ENCODE assay signal across 9 cellular contexts in the genomic region with DNA sequence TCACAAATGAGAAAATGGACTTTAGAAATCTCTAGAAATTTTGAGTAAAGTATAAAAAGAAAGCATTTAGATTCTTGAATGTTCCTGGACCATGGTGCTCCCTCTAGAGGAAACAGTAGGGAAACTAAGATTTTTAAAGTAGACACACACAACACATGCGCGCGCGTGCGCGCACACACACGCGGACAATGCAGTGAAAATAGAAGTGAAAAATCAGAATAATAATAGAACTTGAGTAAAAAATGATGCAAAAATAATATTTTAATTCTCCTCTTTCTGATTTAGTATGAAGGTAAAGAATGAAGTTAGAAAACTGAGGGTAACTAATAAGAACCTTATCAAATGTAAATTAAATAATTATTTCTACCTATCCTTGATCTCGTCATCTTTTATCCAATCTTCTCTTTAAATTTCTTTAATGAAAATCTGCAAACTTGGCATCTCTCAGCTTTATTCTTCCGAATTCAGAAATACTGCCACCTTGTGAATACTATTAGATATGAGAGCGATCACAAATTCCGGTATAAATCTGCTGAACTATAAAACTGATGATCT.
DNase-seq lines count a peak whose midpoint lies in the region; ATAC-seq, FAIRE-seq and TF ChIP-seq lines count a peak whose summit lies in the region.
"Had no signal": no experiment of that assay in that cellular context is flagged by ENCODE, and none has a peak within 500 bp of the region (broad histone marks: within the 10 kb centered on the region; RNA-seq: fewer than 3 reads in every experiment).

No MANE protein-coding gene starts in this region.

- peak; percentile 55 for TF ChIP-seq CTCF in A549 (IDR thresholded peaks at IDR 0.05)

- H3K4me1 Mint-ChIP-seq in stimulated activated naive CD8-positive, alpha-beta T cell treated with anti-CD3 and anti-CD28 coated beads, Interleukin-15, amount 100 ng/mL, for 72 hours = no peaks in the 10 kb centered on the region

- H3K4me3 Mint-ChIP-seq in stimulated activated naive CD8-positive, alpha-beta T cell treated with anti-CD3 and anti-CD28 coated beads, Interleukin-15, amount 100 ng/mL, for 72 hours = no peak overlapping the region

- peak overlapping the region; percentile 60 for H3K9ac ChIP-seq in adipocyte (ENCODE audit: low read length)

- DNase-seq in A549 (ENCODE audit: low read depth in 1 of 2, low spot score in 1 of 2) (peak; percentile 3 to 38), H4 (ENCODE audit: low spot score) (peak; percentile 42), adipocyte (ENCODE audit: low read depth) (peak; percentile 69), inferior parietal cortex (ENCODE audit: extremely low spot score) (peak; percentile 46), NCI-H2107 (lab: John Stamatoyannopoulos, UW) (no peak), C1 segment of cervical spinal cord (lab: John Stamatoyannopoulos, UW) (no peak)
- DNase-seq in stimulated activated naive CD8-positive, alpha-beta T cell treated with anti-CD3 and anti-CD28 coated beads, Interleukin-15, amount 100 ng/mL, for 72 hours = no peak
- DNase-seq in activated CD4-positive, CD25-positive, alpha-beta regulatory T cell treated with anti-CD3 and anti-CD28 coated beads, Interleukin-2, amount 50 U/mL, for 72 hours = no peak
- DNase-seq: midbrain had no signal

- ATAC-seq in A549 = peak in 1 of 2 experiments; percentile 55; a peak in 1 of 6 replicates
- no peak for ATAC-seq in stimulated activated naive CD8-positive, alpha-beta T cell treated with anti-CD3 and anti-CD28 coated beads, Interleukin-15, amount 100 ng/mL, for 72 hours

- no peak overlapping the region for H3K4me3 ChIP-seq in A549
- H3K4me3 ChIP-seq in adipocyte (ENCODE audit: low read length) = peak overlapping the region; percentile 55

- no peak overlapping the region for H3K27ac ChIP-seq in A549

- POLR2A ChIA-PET in A549 (lab: Yijun Ruan, JAX) = no interaction called here

- H3K9me3 ChIP-seq in A549 = no peaks in the 10 kb centered on the region
- no peaks in the 10 kb centered on the region for H3K9me3 ChIP-seq in adipocyte (ENCODE audit: control insufficient read depth, low read length)

- CTCF ChIA-PET in A549 (lab: Yijun Ruan, JAX) = interaction anchor here (0.6 to 1.2 kb wide), 4 partner anchors 8 to 14 kb away, joined by 3 read pairs; no protein-coding TSS in a partner anchor

- TF ChIP-seq RAD21 in A549 (conservative IDR thresholded peaks at IDR 0.05 in 1 of 2, IDR thresholded peaks at IDR 0.05 in 1 of 2) = no peak

- no peaks in the 10 kb centered on the region for H3K27me3 ChIP-seq in adipocyte (replicated peaks; ENCODE audit: control insufficient read depth, insufficient read depth, low read length)

- TF ChIP-seq POLR2A in A549 (IDR thresholded peaks at IDR 0.05; ENCODE audit: low read length) = no peak

- no peaks in the 10 kb centered on the region for H3K27me3 Mint-ChIP-seq in stimulated activated naive CD8-positive, alpha-beta T cell treated with anti-CD3 and anti-CD28 coated beads, Interleukin-15, amount 100 ng/mL, for 72 hours

- H3K36me3 ChIP-seq in adipocyte (ENCODE audit: control insufficient read depth, insufficient read depth, low read length, severe bottlenecking) = peaks cover 13% of the 10 kb centered on the region

- H3K9me3 Mint-ChIP-seq in stimulated activated naive CD8-positive, alpha-beta T cell treated with anti-CD3 and anti-CD28 coated beads, Interleukin-15, amount 100 ng/mL, for 72 hours = no peaks in the 10 kb centered on the region

- TF ChIP-seq EP300 in A549 (IDR thresholded peaks at IDR 0.05) = no peak

- H3K4me2 ChIP-seq in A549 = no peak overlapping the region

- 86% methylated on average over 12 of the region's 12 CpGs for WGBS in A549 (ENCODE audit: missing lambda C conversion rate)

- H3K27ac Mint-ChIP-seq in stimulated activated naive CD8-positive, alpha-beta T cell treated with anti-CD3 and anti-CD28 coated beads, Interleukin-15, amount 100 ng/mL, for 72 hours = no peak overlapping the region

- no peak for FAIRE-seq in A549 (lab: Jason Lieb, UNC)

- H3K4me1 ChIP-seq in A549 (no peaks in the 10 kb centered on the region), adipocyte (ENCODE audit: control insufficient read depth, insufficient read depth, low read length) (peaks cover 6% of the 10 kb centered on the region)

TF ChIP-seq in A549, 52 proteins besides CTCF, POLR2A, EP300 and RAD21:
- peak; percentile 53 for TF ChIP-seq MAFK (IDR thresholded peaks at IDR 0.05; ENCODE audit: partially characterized antibody)
- TF ChIP-seq, protein P1, sequence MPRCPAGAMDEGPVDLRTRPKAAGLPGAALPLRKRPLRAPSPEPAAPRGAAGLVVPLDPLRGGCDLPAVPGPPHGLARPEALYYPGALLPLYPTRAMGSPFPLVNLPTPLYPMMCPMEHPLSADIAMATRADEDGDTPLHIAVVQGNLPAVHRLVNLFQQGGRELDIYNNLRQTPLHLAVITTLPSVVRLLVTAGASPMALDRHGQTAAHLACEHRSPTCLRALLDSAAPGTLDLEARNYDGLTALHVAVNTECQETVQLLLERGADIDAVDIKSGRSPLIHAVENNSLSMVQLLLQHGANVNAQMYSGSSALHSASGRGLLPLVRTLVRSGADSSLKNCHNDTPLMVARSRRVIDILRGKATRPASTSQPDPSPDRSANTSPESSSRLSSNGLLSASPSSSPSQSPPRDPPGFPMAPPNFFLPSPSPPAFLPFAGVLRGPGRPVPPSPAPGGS (IDR thresholded peaks at IDR 0.05) = no peak
TF ChIP-seq in A549: peak in this region for 1.

Comparison
In these comparisons a context has a peak if more than half of its experiments do, and no peak if none do; other contexts are left out.
1. DNase-seq: peak in A549 (2 of 2), H4 (single experiment), adipocyte (single experiment) and inferior parietal cortex (single experiment); none in NCI-H2107 (single experiment), C1 segment of cervical spinal cord (0 of 14), stimulated activated naive CD8-positive, alpha-beta T cell treated with anti-CD3 and anti-CD28 coated beads, Interleukin-15, amount 100 ng/mL, for 72 hours (0 of 2) and activated CD4-positive, CD25-positive, alpha-beta regulatory T cell treated with anti-CD3 and anti-CD28 coated beads, Interleukin-2, amount 50 U/mL, for 72 hours (single experiment).